8 cellular contexts compared by ENCODE assay signal in the genomic region with DNA sequence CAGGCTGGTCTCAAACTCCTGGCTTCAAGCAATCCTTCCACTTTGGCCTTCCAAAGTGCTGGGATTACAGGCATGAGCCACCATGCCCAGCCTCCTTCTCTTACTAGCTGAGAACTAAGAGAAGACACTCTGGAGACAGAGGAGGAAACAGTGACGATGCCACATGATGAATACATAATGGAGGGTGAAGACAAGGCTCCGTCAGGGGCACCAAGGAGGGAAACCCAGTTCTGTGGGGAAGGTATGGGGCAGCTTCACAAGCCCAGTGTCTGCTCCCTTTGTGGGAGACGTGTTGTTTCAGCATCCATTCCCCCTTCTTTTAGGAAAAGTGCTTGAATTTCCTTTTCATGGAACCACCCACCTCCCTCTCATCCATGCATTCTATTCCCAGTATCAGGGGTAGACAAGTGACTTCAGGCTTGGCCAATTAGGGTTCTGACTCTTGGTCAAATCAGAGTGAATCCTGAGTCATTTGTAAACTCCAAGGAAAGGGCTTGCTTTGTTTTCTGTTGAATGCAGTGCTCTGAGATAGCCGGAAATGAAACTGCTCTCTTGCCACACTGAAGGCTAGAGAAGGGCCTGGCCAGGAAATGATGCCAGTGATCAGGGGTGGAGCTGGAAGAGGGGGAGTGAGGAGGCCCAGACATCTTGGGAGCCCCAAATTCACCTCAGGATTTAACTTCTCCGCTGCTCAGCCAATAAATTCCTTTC. TPM values are rescaled to one million over a fixed set of nuclear protein-coding genes. Genes with fewer than 3 reads are reported as not detected.
A peak's percentile ranks its signal among the peaks of the same experiment; 100 is the strongest.
DNase-seq lines count a peak whose midpoint lies in the region; ATAC-seq, FAIRE-seq and TF ChIP-seq lines count a peak whose summit lies in the region.

No MANE protein-coding gene starts in this region.

- H3K27ac ChIP-seq in CD4-positive, alpha-beta T cell (ENCODE audit: low read depth, low read length), result peak overlapping the region; percentile 61

- H3K9me3 ChIP-seq in CD4-positive, alpha-beta T cell (ENCODE audit: control insufficient read depth, low read length), result no peaks in the 10 kb centered on the region

- H3K27me3 Mint-ChIP-seq in CD4-positive, alpha-beta T cell, result no peaks in the 10 kb centered on the region
- no peaks in the 10 kb centered on the region for H3K27me3 Mint-ChIP-seq in natural killer cell (ENCODE audit: low read depth in 2 of 2)

- ATAC-seq in CD4-positive, alpha-beta T cell (ENCODE audit: poor library complexity), result peak; percentile 83
- ATAC-seq in GM19455 (IDR thresholded peaks at IDR 0.05; ENCODE audit: unreplicated experiment) (peak; percentile 85), HG03565 (IDR thresholded peaks at IDR 0.05; ENCODE audit: unreplicated experiment) (peak; percentile 76), natural killer cell (peak; percentile 94 to 97 (median 95))
- ATAC-seq in activated CD4-positive, CD25-positive, alpha-beta regulatory T cell treated with anti-CD3 and anti-CD28 coated beads, Interleukin-2, amount 50 U/mL, for 24 hours, result peak; percentile 88 to 89

- no peaks in the 10 kb centered on the region for H3K9me3 Mint-ChIP-seq in CD4-positive, alpha-beta T cell
- no peaks in the 10 kb centered on the region for H3K9me3 Mint-ChIP-seq in natural killer cell

- H3K27me3 ChIP-seq in CD4-positive, alpha-beta T cell (ENCODE audit: control insufficient read depth, insufficient read depth, low read length), result no peaks in the 10 kb centered on the region

- intact Hi-C loops in CD4-positive, alpha-beta T cell (cut with DNase I, micrococcal nuclease), result no loop called here
- intact Hi-C loops in natural killer cell (cut with micrococcal nuclease), result no loop called here

- DNase-seq in CD4-positive, alpha-beta T cell, result peak in 7 of 10 experiments; percentile 15 to 49 (median 26)
- DNase-seq in dermis blood vessel endothelial cell (peak; percentile 87), natural killer cell (peak; percentile 28), frontal cortex (ENCODE audit: low spot score in 2 of 2) (no peak), NCI-H524 (lab: John Stamatoyannopoulos, UW) (no peak)

- H3K4me1 Mint-ChIP-seq in CD4-positive, alpha-beta T cell (ENCODE audit: low read depth), result peaks cover 47% of the 10 kb centered on the region
- peaks cover 26 to 34% of the 10 kb centered on the region in 2 donors for H3K4me1 Mint-ChIP-seq in natural killer cell

- TF ChIP-seq CTCF in CD4-positive, alpha-beta T cell (IDR thresholded peaks at IDR 0.05), result no peak
- no peak for TF ChIP-seq CTCF in natural killer cell (IDR thresholded peaks at IDR 0.05)

- POLR2A ChIA-PET in CD4-positive, alpha-beta T cell (lab: Charles Lee), result interaction anchor here (0.5 to 3.0 kb wide), 8 partner anchors 10 to 234 kb away, joined by 3 to 26 read pairs (median 3); a partner anchor contains a TSS

- no peak for FAIRE-seq in frontal cortex (lab: Jason Lieb, UNC)

- peak overlapping the region; percentile 66 for H3K4me3 Mint-ChIP-seq in CD4-positive, alpha-beta T cell
- peak overlapping the region; percentile 67 for H3K4me3 Mint-ChIP-seq in natural killer cell

- CTCF ChIA-PET in CD4-positive, alpha-beta T cell (lab: Charles Lee), result no interaction called here

- no peaks in the 10 kb centered on the region for H3K36me3 Mint-ChIP-seq in CD4-positive, alpha-beta T cell (ENCODE audit: low read depth)
- H3K36me3 Mint-ChIP-seq in natural killer cell, result no peaks in the 10 kb centered on the region

- peak overlapping the region; percentile 94 for H3K27ac Mint-ChIP-seq in CD4-positive, alpha-beta T cell
- H3K27ac Mint-ChIP-seq in natural killer cell, result peak overlapping the region; percentile 93 to 94

RNA-seq across cellular contexts. Expression of a gene that starts 23.7 kb away (rescaled TPM):
- 10 to 100 TPM; 34.2 to 36.0 TPM for total RNA-seq in CD4-positive, alpha-beta T cell
- total RNA-seq in dermis blood vessel endothelial cell (24.7 and 32.0 TPM in 2 replicates), natural killer cell (10 to 100 TPM; 49.8 to 59.3 (median 54.5) TPM), frontal cortex (14.7 TPM)

RNA-seq across cellular contexts. Expression of a gene that starts 24.0 kb away (rescaled TPM):
- 10 to 100 TPM; 55.4 to 55.6 TPM for total RNA-seq in CD4-positive, alpha-beta T cell
- 72.6 and 120 TPM in 2 replicates for total RNA-seq in dermis blood vessel endothelial cell
- total RNA-seq in natural killer cell, result 100 to 1,000 TPM in 2 of 3 donors, 10 to 100 TPM in 1; 74.9 to 109 (median 106) TPM
- 74.6 TPM for total RNA-seq in frontal cortex

RNA-seq across cellular contexts. Expression of a gene that starts 33.4 kb away (rescaled TPM):
- 10 to 100 TPM; 57.4 to 58.6 TPM for total RNA-seq in CD4-positive, alpha-beta T cell
- total RNA-seq in dermis blood vessel endothelial cell (284 and 301 TPM in 2 replicates), natural killer cell (100 to 1,000 TPM in 1 of 3 donors, 10 to 100 TPM in 2; 62.6 to 106 (median 86.1) TPM), frontal cortex (174 TPM)

Comparison
In these comparisons a context has a peak if more than half of its experiments do, and no peak if none do; other contexts are left out.
1. DNase-seq: peak in CD4-positive, alpha-beta T cell (7 of 10), dermis blood vessel endothelial cell (single experiment) and natural killer cell (single experiment); none in frontal cortex (0 of 2) and NCI-H524 (0 of 2).
2. Peak in every context shown above with its lines, with median percentiles within 50 percentile points of each other: ATAC-seq.